In genomic region chr2:238512247-238512867, GRCh38 we compare ENCODE assay signal across 26 cellular contexts.
DNase-seq lines count a peak whose midpoint lies in the region; ATAC-seq, FAIRE-seq and TF ChIP-seq lines count a peak whose summit lies in the region.
"Had no signal": no experiment of that assay in that cellular context is flagged by ENCODE, and none has a peak within 500 bp of the region (broad histone marks: within the 10 kb centered on the region; RNA-seq: fewer than 3 reads in every experiment).

No MANE protein-coding gene starts in this region.

- H3K4me2 ChIP-seq in GM12878 (ENCODE audit: control insufficient read depth, insufficient read depth): no peak overlapping the region
- H3K4me2 ChIP-seq in neural progenitor cell: no peak overlapping the region

- H3K4me1 ChIP-seq in GM12878 (ENCODE audit: control insufficient read depth, insufficient read depth, low read length) (no peaks in the 10 kb centered on the region), neural progenitor cell (peaks cover 29% of the 10 kb centered on the region)
- H3K4me1 ChIP-seq: BE2C, Peyer's patch had no signal

- H3F3A ChIP-seq in neural progenitor cell (ENCODE audit: low read depth): peaks cover 26% of the 10 kb centered on the region

- no peak for FAIRE-seq in GM12878 (lab: Jason Lieb, UNC)
- FAIRE-seq: GM18507, HTR-8/SVneo had no signal

- no TSS peak for BruUV-seq in GM12878 (replicated peaks; lab: Mats Ljungman, UMichigan)

- POLR2A ChIA-PET in GM12878 (lab: Charles Lee): no interaction called here

- no peak for TF ChIP-seq CTCF in GM13976 (IDR thresholded peaks at IDR 0.05; ENCODE audit: borderline replicate concordance, control extremely low read depth, extremely low read depth, insufficient read depth, missing control alignments)
- TF ChIP-seq CTCF in GM12878 (IDR thresholded peaks at IDR 0.05 in 2 of 3, conservative IDR thresholded peaks at IDR 0.05 in 1 of 3; ENCODE audit: control insufficient read depth in 2 of 3, extremely low read depth in 1 of 3, insufficient read depth in 1 of 3, low read depth in 3 of 3, low read length in 3 of 3): no peak
- TF ChIP-seq CTCF in neural progenitor cell (IDR thresholded peaks at IDR 0.05): no peak

- H3K36me3 ChIP-seq in GM12878 (ENCODE audit: control insufficient read depth in 2 of 2, insufficient read depth in 2 of 2, low read length in 1 of 2): no peaks in the 10 kb centered on the region
- H3K36me3 ChIP-seq in neural progenitor cell: no peaks in the 10 kb centered on the region
- H3K36me3 ChIP-seq: BE2C, MG63, Peyer's patch had no signal

- TF ChIP-seq POLR2A in GM12878 (IDR thresholded peaks at IDR 0.05; ENCODE audit: low read depth, low read length): no peak

- no peak overlapping the region for H3K4me3 Mint-ChIP-seq in neural progenitor cell
- H3K4me3 Mint-ChIP-seq: HFFc6 had no signal

- peaks cover 9% of the 10 kb centered on the region for H3K27me3 Mint-ChIP-seq in neural progenitor cell (ENCODE audit: insufficient read depth, low read depth)

- H3K4me1 Mint-ChIP-seq in neural progenitor cell: peaks cover 20% of the 10 kb centered on the region

- no peak for TF ChIP-seq EP300 in GM12878 (IDR thresholded peaks at IDR 0.05; ENCODE audit: borderline replicate concordance in 1 of 2, control insufficient read depth in 1 of 2, low read depth in 2 of 2, low read length in 2 of 2)

- H2AFZ ChIP-seq in GM12878 (ENCODE audit: control insufficient read depth, low read depth, low read length) (no peak overlapping the region), neural progenitor cell (replicated peaks) (no peak overlapping the region)
- H2AFZ ChIP-seq: GM23248 had no signal

- peaks cover 2% of the 10 kb centered on the region for H3K36me3 Mint-ChIP-seq in neural progenitor cell

- DNase-seq in NCI-H345 (lab: John Stamatoyannopoulos, UW): peak; percentile 36
- DNase-seq in NCI-H345 treated with DMSO at 0.1 percent for 48 hours (lab: John Stamatoyannopoulos, UW; ENCODE audit: unreplicated experiment): no peak
- peak; percentile 30 for DNase-seq in GM13976 (ENCODE audit: low spot score)
- no peak for DNase-seq in GM12878 (ENCODE audit: low read depth, low spot score)
- DNase-seq in sciatic nerve (ENCODE audit: low spot score): peak; percentile 34
- DNase-seq in neural progenitor cell (ENCODE audit: low spot score): no peak
- DNase-seq: 8988T, ACHN, BE2C, Calu3, DMS79 treated with DMSO at 0.1 percent for 48 hours, GF-D8, GM23248, HFFc6, KG1, MG63, NCI-H1417, NCI-H1694, NCI-H2029 treated with DMSO at 0.1 percent for 48 hours, NCI-H2227 treated with DMSO at 0.1 percent for 48 hours, NCI-H524, Peyer's patch, SHP77 treated with DMSO at 0.1 percent for 48 hours had no signal

- no peak overlapping the region for H3K4me3 ChIP-seq in GM12878
- no peak overlapping the region for H3K4me3 ChIP-seq in neural progenitor cell
- H3K4me3 ChIP-seq: GM23248, MG63, Peyer's patch had no signal

- SMC1A ChIA-PET in GM12878 (lab: Charles Lee; ENCODE audit: uncharacterized antibody, unreplicated experiment): no interaction called here

- in situ Hi-C loops in GM13976 (cut with MboI; ENCODE audit: low sequenced_read_pairs, unreplicated experiment) (no loop called here), GM12878 (cut with MboI) (no loop called here)

- WGBS in GM12878 (ENCODE audit: insufficient coverage, insufficient replicate concordance, low lambda C conversion rate, missing lambda C conversion rate): 47% methylated on average over 8 of the region's 8 CpGs

- no peak for TF ChIP-seq RAD21 in GM12878 (IDR thresholded peaks at IDR 0.05; ENCODE audit: insufficient read depth, low read depth, low read length)

- no peak overlapping the region for H3K27ac Mint-ChIP-seq in neural progenitor cell
- H3K27ac Mint-ChIP-seq: HFFc6 had no signal

- H3K9ac ChIP-seq in GM12878 (ENCODE audit: control insufficient read depth, insufficient read depth, low read length) (no peak overlapping the region), neural progenitor cell (no peak overlapping the region)
- H3K9ac ChIP-seq: GM23248 had no signal

- no peak for ATAC-seq in GM12878
- no peak for ATAC-seq in sciatic nerve
- no peak for ATAC-seq in GM19455 (IDR thresholded peaks at IDR 0.05; ENCODE audit: unreplicated experiment)

- peaks cover 0 to 2% of the 10 kb centered on the region in 2 experiments; a peak in 1 of 4 replicates for H3K27me3 ChIP-seq in GM12878 (replicated peaks in 1 of 2; ENCODE audit: control insufficient read depth in 2 of 2, insufficient read depth in 2 of 2, low read length in 1 of 2)
- H3K27me3 ChIP-seq in neural progenitor cell: no peaks in the 10 kb centered on the region
- H3K27me3 ChIP-seq: MG63, Peyer's patch had no signal

- RAD21 ChIA-PET in GM12878 (lab: Charles Lee; ENCODE audit: unreplicated experiment): interaction anchor here (1.3 kb wide), 1 partner anchor 273 kb away, joined by 11 read pairs; no protein-coding TSS in a partner anchor

- H3K79me2 ChIP-seq in GM12878 (ENCODE audit: control insufficient read depth, insufficient read depth, low read length) (no peaks in the 10 kb centered on the region), neural progenitor cell (ENCODE audit: low read depth) (no peaks in the 10 kb centered on the region)

- intact Hi-C loops in GM12878 (cut with micrococcal nuclease; ENCODE audit: unreplicated experiment) (no loop called here), sciatic nerve (cut with DNase I) (no loop called here)

- H3K9me3 ChIP-seq in GM12878 (replicated peaks; ENCODE audit: control insufficient read depth, insufficient read depth, low read length) (no peaks in the 10 kb centered on the region; the same call in 2 of the 3 replicates), neural progenitor cell (ENCODE audit: low read depth) (no peaks in the 10 kb centered on the region)
- H3K9me3 ChIP-seq: BE2C had no signal

- no peak overlapping the region for H3K27ac ChIP-seq in GM12878 (ENCODE audit: control insufficient read depth, insufficient read depth)
- no peak overlapping the region for H3K27ac ChIP-seq in neural progenitor cell
- H3K27ac ChIP-seq: GM23248, Peyer's patch had no signal

- no peaks in the 10 kb centered on the region for H4K20me1 ChIP-seq in GM12878 (ENCODE audit: control insufficient read depth, insufficient read depth)
- H4K20me1 ChIP-seq in neural progenitor cell (ENCODE audit: low read depth): no peaks in the 10 kb centered on the region

- CTCF ChIA-PET in GM12878 (lab: Yijun Ruan, JAX): interaction anchor here (1.0 to 4.0 kb wide), 3 partner anchors 141 to 273 kb away, joined by 3 to 25 read pairs (median 3); no protein-coding TSS in a partner anchor

- H3K9me3 Mint-ChIP-seq in neural progenitor cell: peaks cover 11% of the 10 kb centered on the region

TF ChIP-seq in GM12878, 131 proteins besides CTCF, POLR2A, EP300 and RAD21:
- 0 out of 2 replicates have a peak, but pooled peaks have one; percentile 42 for TF ChIP-seq ZBTB40 (IDR thresholded peaks at IDR 0.05; ENCODE audit: borderline replicate concordance)
- no peak for TF ChIP-seq YY1 (IDR thresholded peaks at IDR 0.05; ENCODE audit: low read depth, low read length)
- TF ChIP-seq, protein P1, sequence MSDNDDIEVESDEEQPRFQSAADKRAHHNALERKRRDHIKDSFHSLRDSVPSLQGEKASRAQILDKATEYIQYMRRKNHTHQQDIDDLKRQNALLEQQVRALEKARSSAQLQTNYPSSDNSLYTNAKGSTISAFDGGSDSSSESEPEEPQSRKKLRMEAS (IDR thresholded peaks at IDR 0.05; ENCODE audit: low read depth, low read length): no peak
- no peak for TF ChIP-seq USF1 (IDR thresholded peaks at IDR 0.05; ENCODE audit: borderline replicate concordance, extremely low read length, insufficient read depth, low read depth, low read length)
- TF ChIP-seq JUNB (IDR thresholded peaks at IDR 0.05): no peak
- TF ChIP-seq RBBP5 (conservative IDR thresholded peaks at IDR 0.05): no peak
- no peak for TF ChIP-seq IKZF2 (IDR thresholded peaks at IDR 0.05)
- no peak for TF ChIP-seq NR2F1 (conservative IDR thresholded peaks at IDR 0.05)

Comparison
In these comparisons a context has a peak if more than half of its experiments do, and no peak if none do; other contexts are left out.
1. DNase-seq: peak in NCI-H345 (single experiment), GM13976 (single experiment) and sciatic nerve (single experiment); none in NCI-H345 treated with DMSO at 0.1 percent for 48 hours (single experiment), GM12878 (single experiment) and neural progenitor cell (single experiment).